Comparison of ENCODE assay signal across 1 cellular context in genomic region chr1:23370744-23371710, GRCh38.
TF ChIP-seq lines count a peak whose summit lies in the region.

No MANE protein-coding gene starts in this region.

TF ChIP-seq in IMR-90, 13 proteins besides CTCF, POLR2A, EP300 and RAD21:
- no peak for TF ChIP-seq MXI1 (IDR thresholded peaks at IDR 0.05; ENCODE audit: borderline replicate concordance, low read depth, low read length)
- no peak for TF ChIP-seq FOS (IDR thresholded peaks at IDR 0.05; ENCODE audit: low read depth, low read length)
- no peak for TF ChIP-seq RFX5 (IDR thresholded peaks at IDR 0.05; ENCODE audit: low read depth, low read length)
TF ChIP-seq in IMR-90: peak in this region for 0.
